ENCODE assay signal across 1 cellular context in genomic region chr16:57667526-57668258, GRCh38.
TF ChIP-seq lines count a peak whose summit lies in the region.

No MANE protein-coding gene starts in this region.

TF ChIP-seq in WTC11, 78 proteins besides CTCF, POLR2A, EP300 and RAD21 (continued from another document):
- no peak for TF ChIP-seq ZSCAN18 (CRISPR knock-in tag; IDR thresholded peaks at IDR 0.05)
